Comparison of ENCODE assay signal across 19 cellular contexts in the genomic region with DNA sequence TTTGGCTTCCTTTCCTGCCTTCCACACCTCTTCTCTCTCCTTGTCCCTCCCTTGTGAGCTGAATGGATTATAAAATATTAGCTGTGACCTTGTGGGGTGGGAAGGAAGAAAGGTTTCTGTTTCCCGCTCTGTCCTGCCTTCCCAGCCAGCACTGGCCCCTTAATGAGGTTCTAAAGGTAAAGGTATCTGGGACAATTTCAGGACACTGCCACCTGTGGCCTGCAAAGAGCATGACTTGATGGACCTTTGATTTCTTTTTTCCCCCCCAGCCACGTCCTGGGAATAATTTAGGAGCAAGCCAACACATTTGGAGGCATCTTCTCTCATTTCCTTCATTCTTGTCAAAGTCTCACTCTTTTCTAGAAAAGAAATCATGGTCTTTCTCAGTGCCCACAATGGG.
A peak's percentile ranks its signal among the peaks of the same experiment; 100 is the strongest.
DNase-seq lines count a peak whose midpoint lies in the region; ATAC-seq and TF ChIP-seq lines count a peak whose summit lies in the region.
"Had no signal": no experiment of that assay in that cellular context is flagged by ENCODE, and none has a peak within 500 bp of the region (broad histone marks: within the 10 kb centered on the region; RNA-seq: fewer than 3 reads in every experiment).

No MANE protein-coding gene starts in this region.

- DNase-seq in AG09309 (ENCODE audit: low read depth), result no peak
- DNase-seq in choroid plexus epithelial cell (ENCODE audit: low read depth), result no peak
- no peak for DNase-seq in left lobe of liver (ENCODE audit: low spot score)
- no peak for DNase-seq in activated naive CD4-positive, alpha-beta T cell treated with anti-CD3 and anti-CD28 coated beads, Interleukin-2, amount 50 U/mL, for 16 hours
- no peak for DNase-seq in pons (ENCODE audit: low spot score)
- DNase-seq in NCI-H2171 (lab: John Stamatoyannopoulos, UW), result no peak
- DNase-seq in NCI-H2196 (lab: John Stamatoyannopoulos, UW; ENCODE audit: unreplicated experiment), result no peak
- DNase-seq: amniotic stem cell, COR-L47, cortex of kidney, hippocampal formation, left lung, NCI-H1436 treated with DMSO at 0.1 percent for 48 hours, NCI-H345, SJCRH30, T1000 had no signal

- no peaks in the 10 kb centered on the region for H3K4me1 ChIP-seq in KMS-11 (ENCODE audit: low read depth, poor library complexity, severe bottlenecking)
- H3K4me1 ChIP-seq: esophagus muscularis mucosa, left lung had no signal

- H3K36me3 ChIP-seq in KMS-11 (ENCODE audit: insufficient read depth), result no peaks in the 10 kb centered on the region
- H3K36me3 ChIP-seq: SJCRH30 had no signal

- H3K27ac ChIP-seq in KMS-11, result no peak overlapping the region
- H3K27ac ChIP-seq: esophagus muscularis mucosa, left lung, parathyroid adenoma, SJCRH30 had no signal

- H3K79me2 ChIP-seq in KMS-11 (ENCODE audit: insufficient read depth, low read depth), result no peaks in the 10 kb centered on the region

- H3K27me3 ChIP-seq in KMS-11 (ENCODE audit: insufficient read depth, low read depth), result no peaks in the 10 kb centered on the region
- H3K27me3 ChIP-seq: esophagus muscularis mucosa, left lung, SJCRH30 had no signal

- no peaks in the 10 kb centered on the region for H4K20me1 ChIP-seq in KMS-11 (ENCODE audit: insufficient read depth)

- H2AFZ ChIP-seq in KMS-11 (ENCODE audit: low read depth), result no peak overlapping the region
- H2AFZ ChIP-seq: parathyroid adenoma had no signal

- H3K4me3 ChIP-seq in AG09309 (ENCODE audit: control insufficient read depth, low read depth, low read length), result no peak overlapping the region
- H3K4me3 ChIP-seq in KMS-11 (IDR thresholded peaks at IDR 0.05; ENCODE audit: insufficient read depth, low read depth, low read length), result no peak overlapping the region
- H3K4me3 ChIP-seq in choroid plexus epithelial cell (ENCODE audit: low read depth, low read length), result no peak overlapping the region
- H3K4me3 ChIP-seq: esophagus muscularis mucosa, left lung, SJCRH30 had no signal

- peak; percentile 70 for ATAC-seq in left lobe of liver
- ATAC-seq: left lung had no signal

- H3K4me2 ChIP-seq in KMS-11, result no peak overlapping the region

- TF ChIP-seq CTCF in AG09309 (IDR thresholded peaks at IDR 0.05; ENCODE audit: control insufficient read depth, insufficient read depth, low read depth, low read length, missing control alignments) (peak; percentile 3), KMS-11 (conservative IDR thresholded peaks at IDR 0.05; ENCODE audit: low read depth, low read length) (0 out of 2 replicates have a peak, but pooled peaks have one; percentile 11), choroid plexus epithelial cell (conservative IDR thresholded peaks at IDR 0.05; ENCODE audit: low read depth, low read length) (peak; percentile 19)

- H3K9ac ChIP-seq in KMS-11, result no peak overlapping the region
- H3K9ac ChIP-seq: parathyroid adenoma had no signal
